32 cellular contexts compared by ENCODE assay signal in genomic region chr14:72928872-72929271, GRCh38. TPM values are rescaled to one million over a fixed set of nuclear protein-coding genes. Genes with fewer than 3 reads are reported as not detected.
"Had no signal": no experiment of that assay in that cellular context is flagged by ENCODE, and none has a peak within 500 bp of the region (broad histone marks: within the 10 kb centered on the region; RNA-seq: fewer than 3 reads in every experiment).

No MANE protein-coding gene starts in this region.

- H3K9me3 ChIP-seq: gastrocnemius medialis, left ventricle myocardium inferior, pancreas, psoas muscle, sigmoid colon, suprapubic skin, tibial nerve had no signal

- DNase-seq: activated CD4-positive, alpha-beta T cell treated with anti-CD3 and anti-CD28 coated beads for 4 hours; activated CD4-positive, alpha-beta T cell treated with anti-CD3 and anti-CD28 coated beads, Interleukin-2, amount 50 U/mL, for 4 hours; activated CD4-positive, CD25-positive, alpha-beta regulatory T cell; activated CD8-positive, alpha-beta memory T cell treated with anti-CD3 and anti-CD28 coated beads for 24 hours; activated effector memory CD4-positive, alpha-beta T cell treated with Interleukin-2 at 50 U/mL for 16 hours; activated naive CD4-positive, alpha-beta T cell treated with Interleukin-2 at 50 U/mL for 16 hours; anterior cingulate cortex; dermis blood vessel endothelial cell; effector CD4-positive, alpha-beta T cell; gastrocnemius medialis; glutamatergic neuron; islet precursor cell; left ventricle myocardium inferior; naive B cell; nephron progenitor cell; psoas muscle; sigmoid colon; small intestine; stimulated activated CD4-positive, alpha-beta T cell treated with anti-CD3 and anti-CD28 coated beads, Interleukin-1b, Interleukin-23, amount 100 ng/mL, for 48 hours; stimulated activated CD4-positive, alpha-beta T cell treated with anti-CD3 and anti-CD28 coated beads, Interleukin-4, amount 100 ng/mL, for 4 hours; stimulated activated CD8-positive, alpha-beta memory T cell treated with anti-CD3 and anti-CD28 coated beads, Interleukin-4, amount 100 ng/mL, for 48 hours; T-helper 2 cell had no signal

- H3K36me3 ChIP-seq: gastrocnemius medialis, pancreas, sigmoid colon, suprapubic skin had no signal

- H3K27ac ChIP-seq: epithelial cell of prostate, gastrocnemius medialis, left ventricle myocardium inferior, pancreas, psoas muscle, sigmoid colon, suprapubic skin, tibial nerve had no signal

- H3K27me3 Mint-ChIP-seq: activated naive CD8-positive, alpha-beta T cell; central memory CD8-positive, alpha-beta T cell; naive B cell; stimulated activated memory B cell treated with anti-CD40 and anti-IgM and Interleukin-4, amounts not matched to agents 10 μg/mL and 1 μg/mL and 100 μg/mL, for 72 hours had no signal

- ATAC-seq: gastrocnemius medialis; pancreas; psoas muscle; stimulated activated memory B cell treated with anti-CD40 and anti-IgM and Interleukin-4, amounts not matched to agents 10 μg/mL and 1 μg/mL and 100 μg/mL, for 72 hours had no signal

- H3K4me1 ChIP-seq: psoas muscle had no signal

- H3K9me3 Mint-ChIP-seq: central memory CD8-positive, alpha-beta T cell; mesothelial cell of epicardium; naive B cell; nephron progenitor cell; stimulated activated memory B cell treated with anti-CD40 and anti-IgM and Interleukin-4, amounts not matched to agents 10 μg/mL and 1 μg/mL and 100 μg/mL, for 72 hours had no signal

- H3K27me3 ChIP-seq: gastrocnemius medialis, pancreas, sigmoid colon, suprapubic skin, tibial nerve had no signal

- H3K4me3 ChIP-seq: gastrocnemius medialis, left ventricle myocardium inferior, lung, pancreas, psoas muscle, sigmoid colon, suprapubic skin, tibial nerve had no signal

- H3K27ac Mint-ChIP-seq: activated naive CD8-positive, alpha-beta T cell; mesothelial cell of epicardium; nephron progenitor cell; stimulated activated memory B cell treated with anti-CD40 and anti-IgM and Interleukin-4, amounts not matched to agents 10 μg/mL and 1 μg/mL and 100 μg/mL, for 72 hours had no signal

- H3K4me3 Mint-ChIP-seq: activated naive CD8-positive, alpha-beta T cell; central memory CD8-positive, alpha-beta T cell; stimulated activated memory B cell treated with anti-CD40 and anti-IgM and Interleukin-4, amounts not matched to agents 10 μg/mL and 1 μg/mL and 100 μg/mL, for 72 hours had no signal

RNA-seq across cellular contexts. Expression of gene DPF3, which starts 35.0 kb away (rescaled TPM):
- total RNA-seq: bronchial epithelial cell had no signal
